In genomic region chr18:48826271-48826670, GRCh38 we compare ENCODE assay signal across 19 cellular contexts.
A peak's percentile ranks its signal among the peaks of the same experiment; 100 is the strongest.
DNase-seq lines count a peak whose midpoint lies in the region; ATAC-seq and TF ChIP-seq lines count a peak whose summit lies in the region.
"Had no signal": no experiment of that assay in that cellular context is flagged by ENCODE, and none has a peak within 500 bp of the region (broad histone marks: within the 10 kb centered on the region; RNA-seq: fewer than 3 reads in every experiment).

No MANE protein-coding gene starts in this region.

- H3K27ac ChIP-seq in coronary artery, result peak overlapping the region in 1 of 2 donors; percentile 91
- H3K27ac ChIP-seq: A549, suprapubic skin had no signal

- ATAC-seq in natural killer cell (no peak), GM21619 (IDR thresholded peaks at IDR 0.05; ENCODE audit: unreplicated experiment) (no peak)
- ATAC-seq: A549; activated naive CD4-positive, alpha-beta T cell treated with anti-CD3 and anti-CD28 coated beads, Interleukin-2, amount 50 U/mL, for 72 hours had no signal

- intact Hi-C loops in natural killer cell (cut with micrococcal nuclease), result no loop called here

- TF ChIP-seq CTCF in coronary artery (IDR thresholded peaks at IDR 0.05) (no peak), natural killer cell (IDR thresholded peaks at IDR 0.05) (no peak), type B pancreatic cell (conservative IDR thresholded peaks at IDR 0.05) (no peak)

- H3K36me3 Mint-ChIP-seq in natural killer cell, result peaks cover 9% of the 10 kb centered on the region
- peaks cover 22% of the 10 kb centered on the region for H3K36me3 Mint-ChIP-seq in type B pancreatic cell

- peak; percentile 8 for DNase-seq in activated T-cell treated with anti-CD3 and anti-CD28 coated beads, Interleukin-2, amount 50 U/mL, for 1 hour
- DNase-seq in activated T-cell treated with anti-CD3 and anti-CD28 coated beads for 4 hours, result no peak
- DNase-seq in coronary artery (ENCODE audit: low spot score), result peak; percentile 71
- DNase-seq in natural killer cell, result no peak
- peak; percentile 59 for DNase-seq in type B pancreatic cell (ENCODE audit: extremely low spot score, unreplicated experiment)
- DNase-seq in HCEC 1CT, result no peak
- no peak for DNase-seq in NK-92 treated with Interleukin-12 subunit alpha and Interleukin-12 subunit beta, amount 100 ng/mL, for 24 hours (lab: John Stamatoyannopoulos, UW)
- DNase-seq: activated CD4-positive, alpha-beta T cell treated with anti-CD3 and anti-CD28 coated beads, Interleukin-2, amount 10 ng/mL, durations not matched to agents 7 days and 5 days; COR-L47; foreskin fibroblast; NCI-H1417; NCI-H524 had no signal

- H3K9me3 Mint-ChIP-seq in natural killer cell (no peaks in the 10 kb centered on the region), type B pancreatic cell (peaks cover 15% of the 10 kb centered on the region)
- H3K9me3 Mint-ChIP-seq: T-helper 1 cell treated with Interleukin-12 subunit alpha and Interleukin-12 subunit beta and Interleukin-4 antibody, amounts not matched to agents 30 μg/mL and 1 μg/mL, for 36 hours had no signal

- H3K27me3 Mint-ChIP-seq in natural killer cell (ENCODE audit: low read depth in 2 of 2), result no peaks in the 10 kb centered on the region
- H3K27me3 Mint-ChIP-seq in type B pancreatic cell, result no peaks in the 10 kb centered on the region

- H3K4me3 Mint-ChIP-seq in natural killer cell (no peak overlapping the region), type B pancreatic cell (peak overlapping the region; percentile 86)
- H3K4me3 Mint-ChIP-seq: activated CD4-positive, alpha-beta T cell treated with anti-CD3 and anti-CD28 coated beads, Interleukin-2, amount 10 ng/mL, durations not matched to agents 7 days and 5 days; IgD-negative memory B cell; T-helper 1 cell treated with Interleukin-12 subunit alpha and Interleukin-12 subunit beta and Interleukin-4 antibody, amounts not matched to agents 30 μg/mL and 1 μg/mL, for 36 hours had no signal

- H3K27ac Mint-ChIP-seq in natural killer cell (peak overlapping the region; percentile 43 to 52), type B pancreatic cell (peak overlapping the region; percentile 92)
- H3K27ac Mint-ChIP-seq: activated CD4-positive, alpha-beta T cell treated with anti-CD3 and anti-CD28 coated beads, Interleukin-2, amount 10 ng/mL, durations not matched to agents 7 days and 5 days; activated naive CD4-positive, alpha-beta T cell treated with anti-CD3 and anti-CD28 coated beads, Interleukin-2, amount 50 U/mL, for 72 hours; T-helper 1 cell treated with Interleukin-12 subunit alpha and Interleukin-12 subunit beta and Interleukin-4 antibody, amounts not matched to agents 30 μg/mL and 1 μg/mL, for 36 hours had no signal

- H3K4me3 ChIP-seq in coronary artery, result no peak overlapping the region
- H3K4me3 ChIP-seq: A549, dorsolateral prefrontal cortex, suprapubic skin had no signal

- H3K4me1 Mint-ChIP-seq in natural killer cell, result peaks cover 78 to 88% of the 10 kb centered on the region in 2 donors
- H3K4me1 Mint-ChIP-seq in type B pancreatic cell (ENCODE audit: unreplicated experiment), result peaks cover 69% of the 10 kb centered on the region

Comparison
In these comparisons a context has a peak if more than half of its experiments do, and no peak if none do; other contexts are left out.
1. DNase-seq: peak in activated T-cell treated with anti-CD3 and anti-CD28 coated beads, Interleukin-2, amount 50 U/mL, for 1 hour (single experiment), coronary artery (single experiment) and type B pancreatic cell (single experiment); none in activated T-cell treated with anti-CD3 and anti-CD28 coated beads for 4 hours (single experiment), natural killer cell (single experiment), HCEC 1CT (single experiment) and NK-92 treated with Interleukin-12 subunit alpha and Interleukin-12 subunit beta, amount 100 ng/mL, for 24 hours (single experiment).